In the genomic region with DNA sequence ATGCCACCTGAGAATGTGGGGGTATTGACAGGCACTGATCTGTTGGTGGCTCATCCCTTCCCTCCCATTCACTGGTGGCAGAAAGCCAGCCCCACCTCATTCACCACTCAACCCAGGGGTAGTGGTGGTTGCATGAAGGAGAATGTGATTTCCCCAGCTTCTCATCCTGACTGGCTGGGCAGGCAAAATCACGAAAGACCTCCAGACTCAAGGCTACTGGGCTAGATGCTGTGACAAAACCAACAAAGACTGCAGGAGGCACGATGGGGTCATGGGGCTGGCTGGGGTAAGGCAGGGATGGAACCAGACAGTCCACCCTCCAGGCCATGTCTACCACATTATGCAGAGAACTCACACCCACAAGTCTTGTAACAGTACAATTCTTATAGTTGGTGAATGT, we compare ENCODE assay signal across 8 cellular contexts. TPM values are rescaled to one million over a fixed set of nuclear protein-coding genes. Genes with fewer than 3 reads are reported as not detected.
A peak's percentile ranks its signal among the peaks of the same experiment; 100 is the strongest.
DNase-seq lines count a peak whose midpoint lies in the region; ATAC-seq and TF ChIP-seq lines count a peak whose summit lies in the region.

No MANE protein-coding gene starts in this region.

- no peaks in the 10 kb centered on the region for H3K9me2 ChIP-seq in HCT116 (ENCODE audit: insufficient read depth)

- in situ Hi-C loops in GM13977 (cut with MboI; ENCODE audit: low pct_unique_long_range_greater_than_20kb, low sequenced_read_pairs, unreplicated experiment) = loop anchor here (25.0 kb wide), 1 partner anchor 530 kb away; no protein-coding TSS in a partner anchor

- 21% methylated on average over 2 of the region's 2 CpGs for WGBS in suprapubic skin

- H3K36me3 ChIP-seq in HCT116 (ENCODE audit: control insufficient read depth in 1 of 2, insufficient read depth in 2 of 2, low read length in 2 of 2) = no peaks in the 10 kb centered on the region
- peaks cover 22% of the 10 kb centered on the region for H3K36me3 ChIP-seq in RWPE2 (ENCODE audit: low read depth)
- peaks cover 4% of the 10 kb centered on the region for H3K36me3 ChIP-seq in suprapubic skin

- TF ChIP-seq RAD21 in HCT116 (IDR thresholded peaks at IDR 0.05; ENCODE audit: low read depth) = no peak

- peak overlapping the region; percentile 67 for H3K4me2 ChIP-seq in HCT116 (ENCODE audit: low read length)

- ATAC-seq in GM18508 (IDR thresholded peaks at IDR 0.05; ENCODE audit: insufficient read depth, unreplicated experiment) = peak; percentile 7
- peak; percentile 44 for ATAC-seq in HCT116
- ATAC-seq in RWPE2 (ENCODE audit: low read depth) = peak; percentile 4; the same call in 1 of the 3 replicates
- ATAC-seq in left ventricle myocardium superior = no peak

- CTCF ChIA-PET in HCT116 (lab: Charles Lee) = interaction anchor here (0.7 to 7.2 kb wide), 43 partner anchors 7 to 586 kb away, joined by 3 to 157 read pairs (median 4); a partner anchor contains a TSS

- no peak overlapping the region for H2AFZ ChIP-seq in HCT116 (ENCODE audit: low read depth, low read length, poor library complexity, severe bottlenecking)

- no peak for TF ChIP-seq CTCF in HCT116 (IDR thresholded peaks at IDR 0.05 in 2 of 3, conservative IDR thresholded peaks at IDR 0.05 in 1 of 3; ENCODE audit: borderline replicate concordance in 1 of 3, insufficient read depth in 1 of 3, low read depth in 2 of 3, low read length in 2 of 3)
- no peak for TF ChIP-seq CTCF in RWPE2 (IDR thresholded peaks at IDR 0.05; ENCODE audit: poor library complexity, severe bottlenecking)
- no peak for TF ChIP-seq CTCF in suprapubic skin (IDR thresholded peaks at IDR 0.05)
- TF ChIP-seq CTCF in GM13977 (IDR thresholded peaks at IDR 0.05; ENCODE audit: extremely low read depth, insufficient read depth, missing control alignments) = no peak
- no peak for TF ChIP-seq CTCF in GM20000 (IDR thresholded peaks at IDR 0.05; ENCODE audit: extremely low read depth, missing control alignments)

- no peak for DNase-seq in HCT116 (ENCODE audit: low read depth, low spot score)
- DNase-seq in RWPE2 (ENCODE audit: low spot score) = no peak
- peak; percentile 42 for DNase-seq in left ventricle myocardium superior
- DNase-seq in suprapubic skin (ENCODE audit: low spot score in 2 of 2) = no peak
- no peak for DNase-seq in iPS-NIHi7 (ENCODE audit: extremely low spot score)
- DNase-seq in GM13977 (ENCODE audit: low spot score) = no peak
- no peak for DNase-seq in GM20000 (ENCODE audit: low spot score)

- no peaks in the 10 kb centered on the region for H3K79me2 ChIP-seq in HCT116 (ENCODE audit: insufficient read depth, low read length)

- H3K9ac ChIP-seq in HCT116 (ENCODE audit: low read length) = no peak overlapping the region

- H3K27ac ChIP-seq in HCT116 (ENCODE audit: low read depth, low read length) = peak overlapping the region; percentile 19; the same call in 1 of the 2 replicates
- peak overlapping the region; percentile 54 for H3K27ac ChIP-seq in RWPE2 (ENCODE audit: poor library complexity, severe bottlenecking)
- peak overlapping the region; percentile 17 for H3K27ac ChIP-seq in suprapubic skin

- no TSS peak for BruUV-seq in HCT116 (replicated peaks; lab: Mats Ljungman, UMichigan)

- POLR2A ChIA-PET in HCT116 (lab: Charles Lee) = interaction anchor here (0.7 to 3.0 kb wide), 5 partner anchors 13 to 172 kb away, joined by 3 to 12 read pairs (median 4); a partner anchor contains a TSS

- H3K4me1 ChIP-seq in HCT116 (ENCODE audit: control insufficient read depth in 1 of 2, insufficient read depth in 2 of 2, low read length in 2 of 2) = peaks cover 9 to 23% of the 10 kb centered on the region in 2 experiments
- H3K4me1 ChIP-seq in RWPE2 (ENCODE audit: insufficient read depth, poor library complexity, severe bottlenecking) = peaks cover 7% of the 10 kb centered on the region
- peaks cover 40% of the 10 kb centered on the region for H3K4me1 ChIP-seq in suprapubic skin

- H3K4me3 ChIP-seq in HCT116 (replicated peaks in 1 of 2; ENCODE audit: low read depth in 1 of 2, low read length in 2 of 2) (no peak overlapping the region), RWPE2 (ENCODE audit: severe bottlenecking) (no peak overlapping the region), suprapubic skin (peak overlapping the region; percentile 34)

- intact Hi-C loops in HCT116 (cut with micrococcal nuclease) (loop anchor here (1.0 to 5.0 kb wide), 3 partner anchors 70 to 525 kb away; a partner anchor contains a TSS), left ventricle myocardium superior (cut with micrococcal nuclease) (loop anchor here (10.0 kb wide), 1 partner anchor 378 kb away; no protein-coding TSS in a partner anchor)

- TF ChIP-seq POLR2A in HCT116 (IDR thresholded peaks at IDR 0.05; ENCODE audit: borderline replicate concordance, extremely low read depth, insufficient read depth, insufficient read length) (no peak), suprapubic skin (IDR thresholded peaks at IDR 0.05) (no peak)

- no peaks in the 10 kb centered on the region for H4K20me1 ChIP-seq in HCT116 (ENCODE audit: insufficient read depth)

- no peak for TF ChIP-seq EP300 in suprapubic skin (IDR thresholded peaks at IDR 0.05)

- no peaks in the 10 kb centered on the region for H3K27me3 ChIP-seq in HCT116 (ENCODE audit: insufficient read depth, low read length)
- H3K27me3 ChIP-seq in RWPE2 (ENCODE audit: insufficient read depth, poor library complexity, severe bottlenecking) = no peaks in the 10 kb centered on the region
- H3K27me3 ChIP-seq in suprapubic skin = no peaks in the 10 kb centered on the region

- RAD21 ChIA-PET in HCT116 (lab: Charles Lee; ENCODE audit: low non-redundant PET in 1 of 2, low total read pairs in 2 of 2, uncharacterized antibody in 2 of 2, unreplicated experiment in 2 of 2) = interaction anchor here (0.6 to 2.5 kb wide), 9 partner anchors 26 to 177 kb away, joined by 3 to 16 read pairs (median 5); a partner anchor contains a TSS

- H3K9me3 ChIP-seq in HCT116 (ENCODE audit: control insufficient read depth in 1 of 2, insufficient read depth in 1 of 2, low read depth in 1 of 2, low read length in 2 of 2) (no peaks in the 10 kb centered on the region), RWPE2 (ENCODE audit: severe bottlenecking) (no peaks in the 10 kb centered on the region), suprapubic skin (no peaks in the 10 kb centered on the region)

TF ChIP-seq in HCT116, 20 proteins besides CTCF, POLR2A, EP300 and RAD21:
- no peak for TF ChIP-seq CEBPB (IDR thresholded peaks at IDR 0.05; ENCODE audit: low read depth)
- TF ChIP-seq SRF (IDR thresholded peaks at IDR 0.05; ENCODE audit: low read depth) = no peak
- TF ChIP-seq YY1 (IDR thresholded peaks at IDR 0.05; ENCODE audit: extremely low read depth, insufficient replicate concordance, low read depth, low read length) = no peak
- TF ChIP-seq EGR1 (IDR thresholded peaks at IDR 0.05; ENCODE audit: low read depth) = no peak
- no peak for TF ChIP-seq ELF1 (IDR thresholded peaks at IDR 0.05; ENCODE audit: borderline replicate concordance, low read depth)
- no peak for TF ChIP-seq SIN3A (IDR thresholded peaks at IDR 0.05; ENCODE audit: low read depth)

RNA-seq across cellular contexts. Expression of a gene that starts 33.9 kb away (rescaled TPM):
- total RNA-seq in HCT116 (2021; ENCODE audit: unreplicated experiment) (20.7 TPM), left ventricle myocardium superior (186 TPM), suprapubic skin (10 to 100 TPM; 58.3 to 75.3 (median 63.9) TPM)
- polyA plus RNA-seq in HCT116 (2012) = 22.7 and 23.4 TPM in 2 replicates
